1 cellular context compared by ENCODE assay signal in the genomic region with DNA sequence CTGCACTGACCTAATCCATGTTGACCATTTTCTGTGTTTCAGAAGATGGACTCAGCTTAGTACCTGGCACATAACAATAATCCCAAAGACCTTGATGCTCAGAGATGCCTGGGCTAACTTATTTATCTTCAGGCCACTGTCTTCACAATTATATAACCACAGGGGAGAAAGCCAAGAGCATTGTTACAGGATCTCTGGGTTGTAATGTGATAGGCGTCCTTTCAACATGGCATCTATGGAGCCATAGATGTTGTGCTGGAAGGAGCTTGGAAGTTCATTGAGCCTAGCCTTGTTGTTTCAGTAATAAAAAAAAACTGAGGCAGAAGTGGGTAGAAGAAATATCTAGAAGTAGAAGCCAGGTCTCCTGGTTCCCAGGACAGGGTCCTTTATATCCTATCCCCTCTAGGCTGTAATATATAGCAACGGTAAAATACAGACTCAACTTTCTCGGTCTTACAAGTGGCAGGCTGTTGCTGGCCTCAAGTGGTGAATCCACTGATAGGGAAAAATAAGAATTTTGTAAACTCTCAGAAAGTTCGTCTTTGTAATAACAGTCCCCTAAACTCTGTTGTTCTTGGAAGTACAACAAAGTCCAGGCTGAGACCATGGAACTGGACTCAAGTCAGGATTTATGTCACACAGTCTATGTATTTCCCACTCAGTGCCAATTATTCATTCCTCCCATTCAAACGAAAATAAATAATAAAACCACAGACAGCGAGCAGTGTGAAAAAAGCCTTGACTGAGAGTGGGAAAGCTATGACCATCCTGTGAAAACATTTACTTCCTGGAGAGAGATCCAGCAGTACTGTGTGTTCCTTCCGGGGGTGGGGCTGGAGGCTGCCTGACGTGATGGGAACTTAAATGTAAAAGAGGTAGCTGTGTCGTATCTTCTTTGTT.
TF ChIP-seq lines count a peak whose summit lies in the region.

No MANE protein-coding gene starts in this region.

TF ChIP-seq in K562, 482 proteins besides CTCF, POLR2A, EP300 and RAD21 (continued from another document):
- TF ChIP-seq, protein P1, sequence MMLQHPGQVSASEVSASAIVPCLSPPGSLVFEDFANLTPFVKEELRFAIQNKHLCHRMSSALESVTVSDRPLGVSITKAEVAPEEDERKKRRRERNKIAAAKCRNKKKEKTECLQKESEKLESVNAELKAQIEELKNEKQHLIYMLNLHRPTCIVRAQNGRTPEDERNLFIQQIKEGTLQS (IDR thresholded peaks at IDR 0.05), result no peak
- TF ChIP-seq, protein P1 (CRISPR knock-in tag; conservative IDR thresholded peaks at IDR 0.05), result no peak
- TF ChIP-seq ETV1 (tag; conservative IDR thresholded peaks at IDR 0.05; ENCODE audit: low read depth) (no peak), ELF1 (tag; IDR thresholded peaks at IDR 0.05) (0 out of 2 replicates have a peak, but pooled peaks have one; percentile 13), GABPA (tag; conservative IDR thresholded peaks at IDR 0.05; ENCODE audit: low read depth) (peak; percentile 69), RBM25 (IDR thresholded peaks at IDR 0.05; ENCODE audit: low read depth, low read length, severe bottlenecking) (no peak)
- TF ChIP-seq, protein P2, sequence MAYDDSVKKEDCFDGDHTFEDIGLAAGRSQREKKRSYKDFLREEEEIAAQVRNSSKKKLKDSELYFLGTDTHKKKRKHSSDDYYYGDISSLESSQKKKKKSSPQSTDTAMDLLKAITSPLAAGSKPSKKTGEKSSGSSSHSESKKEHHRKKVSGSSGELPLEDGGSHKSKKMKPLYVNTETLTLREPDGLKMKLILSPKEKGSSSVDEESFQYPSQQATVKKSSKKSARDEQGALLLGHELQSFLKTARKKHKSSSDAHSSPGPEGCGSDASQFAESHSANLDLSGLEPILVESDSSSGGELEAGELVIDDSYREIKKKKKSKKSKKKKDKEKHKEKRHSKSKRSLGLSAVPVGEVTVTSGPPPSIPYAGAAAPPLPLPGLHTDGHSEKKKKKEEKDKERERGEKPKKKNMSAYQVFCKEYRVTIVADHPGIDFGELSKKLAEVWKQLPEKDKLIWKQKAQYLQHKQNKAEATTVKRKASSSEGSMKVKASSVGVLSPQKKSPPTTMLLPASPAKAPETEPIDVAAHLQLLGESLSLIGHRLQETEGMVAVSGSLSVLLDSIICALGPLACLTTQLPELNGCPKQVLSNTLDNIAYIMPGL (CRISPR knock-in tag; IDR thresholded peaks at IDR 0.05), result no peak
- TF ChIP-seq, protein P3, sequence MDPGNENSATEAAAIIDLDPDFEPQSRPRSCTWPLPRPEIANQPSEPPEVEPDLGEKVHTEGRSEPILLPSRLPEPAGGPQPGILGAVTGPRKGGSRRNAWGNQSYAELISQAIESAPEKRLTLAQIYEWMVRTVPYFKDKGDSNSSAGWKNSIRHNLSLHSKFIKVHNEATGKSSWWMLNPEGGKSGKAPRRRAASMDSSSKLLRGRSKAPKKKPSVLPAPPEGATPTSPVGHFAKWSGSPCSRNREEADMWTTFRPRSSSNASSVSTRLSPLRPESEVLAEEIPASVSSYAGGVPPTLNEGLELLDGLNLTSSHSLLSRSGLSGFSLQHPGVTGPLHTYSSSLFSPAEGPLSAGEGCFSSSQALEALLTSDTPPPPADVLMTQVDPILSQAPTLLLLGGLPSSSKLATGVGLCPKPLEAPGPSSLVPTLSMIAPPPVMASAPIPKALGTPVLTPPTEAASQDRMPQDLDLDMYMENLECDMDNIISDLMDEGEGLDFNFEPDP (CRISPR knock-in tag; IDR thresholded peaks at IDR 0.05), result no peak
